ENCODE assay signal across 24 cellular contexts in genomic region chr1:154469844-154470417, GRCh38. TPM values are rescaled to one million over a fixed set of nuclear protein-coding genes. Genes with fewer than 3 reads are reported as not detected.
DNase-seq lines count a peak whose midpoint lies in the region; ATAC-seq and TF ChIP-seq lines count a peak whose summit lies in the region.
"Had no signal": no experiment of that assay in that cellular context is flagged by ENCODE, and none has a peak within 500 bp of the region (broad histone marks: within the 10 kb centered on the region; RNA-seq: fewer than 3 reads in every experiment).

No MANE protein-coding gene starts in this region.

- H3K9me3 ChIP-seq in CD4-positive, alpha-beta memory T cell (ENCODE audit: control insufficient read depth in 1 of 2, low read length in 2 of 2) = no peaks in the 10 kb centered on the region
- no peaks in the 10 kb centered on the region for H3K9me3 ChIP-seq in mucosa of descending colon
- H3K9me3 ChIP-seq: BLaER1 treated with 17β-estradiol and CSF1 and Interleukin-3, amounts not matched to agents 10 nM and 100 nM; heart right ventricle; right atrium auricular region; vagina had no signal

- peaks cover 46% of the 10 kb centered on the region for H3K4me1 ChIP-seq in CD4-positive, alpha-beta memory T cell (ENCODE audit: insufficient read depth, low read length)
- peaks cover 20% of the 10 kb centered on the region for H3K4me1 ChIP-seq in mucosa of descending colon (ENCODE audit: low read depth)
- H3K4me1 ChIP-seq: right atrium auricular region, vagina had no signal

- CTCF ChIA-PET in CD4-positive, alpha-beta memory T cell (lab: Charles Lee; ENCODE audit: partially characterized antibody) = interaction anchor here (0.8 to 8.2 kb wide), 2 partner anchors 63 to 64 kb away, joined by 4 to 106 read pairs; partner anchors contain the start of gene IL6R
- CTCF ChIA-PET in activated CD8-positive, alpha-beta T cell treated with anti-CD3 and anti-CD28 coated beads, Interleukin-2, amount 10 ng/mL, durations not matched to agents 7 days and 5 days (lab: Charles Lee) = no interaction called here

- peaks cover 43 to 54% (median 49%) of the 10 kb centered on the region in 4 donors for H3K4me1 Mint-ChIP-seq in CD4-positive, alpha-beta memory T cell
- peaks cover 52% of the 10 kb centered on the region for H3K4me1 Mint-ChIP-seq in dendritic cell treated with granulocyte-macrophage colony-stimulating factor and Interleukin-4, amounts not matched to agents 40 ng/mL and 50 ng/mL, for 4 days (ENCODE audit: low read depth)
- H3K4me1 Mint-ChIP-seq in activated CD8-positive, alpha-beta T cell treated with anti-CD3 and anti-CD28 coated beads, Interleukin-2, amount 10 ng/mL, durations not matched to agents 7 days and 5 days (ENCODE audit: low read depth) = peaks cover 18% of the 10 kb centered on the region
- peaks cover 41% of the 10 kb centered on the region for H3K4me1 Mint-ChIP-seq in nephron progenitor cell

- H3K27me3 Mint-ChIP-seq in CD4-positive, alpha-beta memory T cell = no peaks in the 10 kb centered on the region
- no peaks in the 10 kb centered on the region for H3K27me3 Mint-ChIP-seq in dendritic cell treated with granulocyte-macrophage colony-stimulating factor and Interleukin-4, amounts not matched to agents 40 ng/mL and 50 ng/mL, for 4 days
- peaks cover 11% of the 10 kb centered on the region for H3K27me3 Mint-ChIP-seq in activated CD8-positive, alpha-beta T cell treated with anti-CD3 and anti-CD28 coated beads, Interleukin-2, amount 10 ng/mL, durations not matched to agents 7 days and 5 days (ENCODE audit: low read depth)
- H3K27me3 Mint-ChIP-seq in nephron progenitor cell (ENCODE audit: low read depth, poor library complexity) = peaks cover 9% of the 10 kb centered on the region
- H3K27me3 Mint-ChIP-seq: activated CD4-positive, alpha-beta T cell treated with anti-CD3 and anti-CD28 coated beads, Interleukin-2, amount 10 ng/mL, durations not matched to agents 7 days and 5 days had no signal

- H3K27me3 ChIP-seq in CD4-positive, alpha-beta memory T cell (ENCODE audit: insufficient read depth, low read length) = no peaks in the 10 kb centered on the region
- H3K27me3 ChIP-seq: BLaER1 treated with 17β-estradiol and CSF1 and Interleukin-3, amounts not matched to agents 10 nM and 100 nM; heart right ventricle; right atrium auricular region; vagina had no signal

- H3K36me3 ChIP-seq in CD4-positive, alpha-beta memory T cell (ENCODE audit: insufficient read depth, low read length) = no peaks in the 10 kb centered on the region
- H3K36me3 ChIP-seq in mucosa of descending colon (ENCODE audit: low read depth) = no peaks in the 10 kb centered on the region

- H3K4me3 Mint-ChIP-seq in CD4-positive, alpha-beta memory T cell = no peak overlapping the region
- no peak overlapping the region for H3K4me3 Mint-ChIP-seq in dendritic cell treated with granulocyte-macrophage colony-stimulating factor and Interleukin-4, amounts not matched to agents 40 ng/mL and 50 ng/mL, for 4 days
- no peak overlapping the region for H3K4me3 Mint-ChIP-seq in activated CD8-positive, alpha-beta T cell treated with anti-CD3 and anti-CD28 coated beads, Interleukin-2, amount 10 ng/mL, durations not matched to agents 7 days and 5 days
- H3K4me3 Mint-ChIP-seq in nephron progenitor cell = no peak overlapping the region
- H3K4me3 Mint-ChIP-seq: activated CD4-positive, alpha-beta T cell treated with anti-CD3 and anti-CD28 coated beads, Interleukin-2, amount 10 ng/mL, durations not matched to agents 7 days and 5 days had no signal

- POLR2A ChIA-PET in CD4-positive, alpha-beta memory T cell (lab: Charles Lee; ENCODE audit: partially characterized antibody) = interaction anchor here (12.7 kb wide), 1 partner anchor 63 kb away, joined by 267 read pairs; the partner anchor contains the start of gene IL6R
- POLR2A ChIA-PET in activated CD8-positive, alpha-beta T cell treated with anti-CD3 and anti-CD28 coated beads, Interleukin-2, amount 10 ng/mL, durations not matched to agents 7 days and 5 days (lab: Charles Lee) = no interaction called here

- H3K36me3 Mint-ChIP-seq in CD4-positive, alpha-beta memory T cell = peaks cover 13 to 14% of the 10 kb centered on the region in 2 donors
- H3K36me3 Mint-ChIP-seq in dendritic cell treated with granulocyte-macrophage colony-stimulating factor and Interleukin-4, amounts not matched to agents 40 ng/mL and 50 ng/mL, for 4 days (ENCODE audit: low read depth) = peaks cover 45% of the 10 kb centered on the region
- no peaks in the 10 kb centered on the region for H3K36me3 Mint-ChIP-seq in activated CD8-positive, alpha-beta T cell treated with anti-CD3 and anti-CD28 coated beads, Interleukin-2, amount 10 ng/mL, durations not matched to agents 7 days and 5 days (ENCODE audit: low read depth)
- H3K36me3 Mint-ChIP-seq in nephron progenitor cell (ENCODE audit: low read depth) = no peaks in the 10 kb centered on the region

- peak overlapping the region; percentile 11 to 94 (median 68) for H3K27ac Mint-ChIP-seq in CD4-positive, alpha-beta memory T cell
- peak overlapping the region; percentile 38 for H3K27ac Mint-ChIP-seq in dendritic cell treated with granulocyte-macrophage colony-stimulating factor and Interleukin-4, amounts not matched to agents 40 ng/mL and 50 ng/mL, for 4 days
- H3K27ac Mint-ChIP-seq in activated CD8-positive, alpha-beta T cell treated with anti-CD3 and anti-CD28 coated beads, Interleukin-2, amount 10 ng/mL, durations not matched to agents 7 days and 5 days = no peak overlapping the region
- H3K27ac Mint-ChIP-seq in nephron progenitor cell = no peak overlapping the region
- H3K27ac Mint-ChIP-seq: activated CD4-positive, alpha-beta T cell treated with anti-CD3 and anti-CD28 coated beads, Interleukin-2, amount 10 ng/mL, durations not matched to agents 7 days and 5 days; activated T-helper 2 cell treated with anti-CD3 and anti-CD28 coated beads, Interferon-gamma antibody, Interleukin-2, Interleukin-4, amounts not matched to agents 10 μg/mL and 5 μg/mL and 100 μg/mL, durations not matched to agents 14 hours and 24 hours and 36 hours had no signal

- H3K4me3 ChIP-seq in CD4-positive, alpha-beta memory T cell (ENCODE audit: low read length in 2 of 2) = no peak overlapping the region
- H3K4me3 ChIP-seq in mucosa of descending colon = no peak overlapping the region
- H3K4me3 ChIP-seq: BLaER1 treated with 17β-estradiol and CSF1 and Interleukin-3, amounts not matched to agents 10 nM and 100 nM; heart right ventricle; right atrium auricular region; vagina had no signal

- DNase-seq in CD4-positive, alpha-beta memory T cell = no peak
- DNase-seq in NCI-H510A (lab: John Stamatoyannopoulos, UW) (peak; percentile 17), mucosa of descending colon (peak in 1 of 3 donors; percentile 38), nephron progenitor cell (no peak)
- DNase-seq in activated CD8-positive, alpha-beta T cell treated with anti-CD3 and anti-CD28 coated beads, Interleukin-2, amount 10 ng/mL, durations not matched to agents 7 days and 5 days = no peak
- DNase-seq in activated naive CD4-positive, alpha-beta T cell treated with anti-CD3 and anti-CD28 coated beads, Interleukin-2, amount 50 U/mL, for 16 hours = no peak
- DNase-seq: ACHN; activated CD4-positive, alpha-beta T cell treated with anti-CD3 and anti-CD28 coated beads, Interleukin-2, amount 10 ng/mL, durations not matched to agents 7 days and 5 days; dermis blood vessel endothelial cell; heart right ventricle; IMR-90; NCI-H1694; nucleus accumbens; SIG-M5; T-helper 1 cell had no signal

- H3K9me3 Mint-ChIP-seq in CD4-positive, alpha-beta memory T cell = no peaks in the 10 kb centered on the region
- no peaks in the 10 kb centered on the region for H3K9me3 Mint-ChIP-seq in dendritic cell treated with granulocyte-macrophage colony-stimulating factor and Interleukin-4, amounts not matched to agents 40 ng/mL and 50 ng/mL, for 4 days
- H3K9me3 Mint-ChIP-seq in activated CD8-positive, alpha-beta T cell treated with anti-CD3 and anti-CD28 coated beads, Interleukin-2, amount 10 ng/mL, durations not matched to agents 7 days and 5 days (ENCODE audit: insufficient read depth) = no peaks in the 10 kb centered on the region
- no peaks in the 10 kb centered on the region for H3K9me3 Mint-ChIP-seq in nephron progenitor cell
- H3K9me3 Mint-ChIP-seq: activated CD4-positive, alpha-beta T cell treated with anti-CD3 and anti-CD28 coated beads, Interleukin-2, amount 10 ng/mL, durations not matched to agents 7 days and 5 days; activated T-helper 2 cell treated with anti-CD3 and anti-CD28 coated beads, Interferon-gamma antibody, Interleukin-2, Interleukin-4, amounts not matched to agents 10 μg/mL and 5 μg/mL and 100 μg/mL, durations not matched to agents 14 hours and 24 hours and 36 hours had no signal

- ATAC-seq in mucosa of descending colon (peak; percentile 21), GM18498 (IDR thresholded peaks at IDR 0.05; ENCODE audit: unreplicated experiment) (no peak)
- no peak for ATAC-seq in activated CD8-positive, alpha-beta T cell treated with anti-CD3 and anti-CD28 coated beads, Interleukin-2, amount 10 ng/mL, durations not matched to agents 7 days and 5 days

- peak overlapping the region; percentile 23 for H3K27ac ChIP-seq in CD4-positive, alpha-beta memory T cell (ENCODE audit: low read depth, low read length)
- H3K27ac ChIP-seq: BLaER1 treated with 17β-estradiol and CSF1 and Interleukin-3, amounts not matched to agents 10 nM and 100 nM; heart right ventricle; right atrium auricular region; vagina had no signal

- TF ChIP-seq CTCF in mucosa of descending colon (IDR thresholded peaks at IDR 0.05) (no peak), nephron progenitor cell (IDR thresholded peaks at IDR 0.05) (no peak)

- intact Hi-C loops in CD4-positive, alpha-beta memory T cell (cut with micrococcal nuclease) = loop anchor here (10.0 kb wide), 1 partner anchor 285 kb away; no protein-coding TSS in a partner anchor
- intact Hi-C loops in dendritic cell treated with granulocyte-macrophage colony-stimulating factor and Interleukin-4, amounts not matched to agents 40 ng/mL and 50 ng/mL, for 4 days (cut with micrococcal nuclease) = no loop called here
- intact Hi-C loops in mucosa of descending colon (cut with DNase I, micrococcal nuclease) = loop anchor here in 1 of 2 donors (10.0 kb wide), 1 partner anchor 65 kb away; the partner anchor contains the start of gene IL6R

RNA-seq across cellular contexts. Expression of gene TDRD10, which starts 32.1 kb away (rescaled TPM):
- not detected for total RNA-seq in CD4-positive, alpha-beta memory T cell
- polyA plus RNA-seq in CD4-positive, alpha-beta memory T cell = not detected
- total RNA-seq in mucosa of descending colon = 1 to 10 TPM in 1 of 3 donors, under 1 TPM in 2; 0.65 to 2.0 (median 0.72) TPM
- not detected for total RNA-seq in activated CD8-positive, alpha-beta T cell treated with anti-CD3 and anti-CD28 coated beads, Interleukin-2, amount 10 ng/mL, durations not matched to agents 7 days and 5 days
- total RNA-seq: activated CD4-positive, alpha-beta T cell treated with anti-CD3 and anti-CD28 coated beads, Interleukin-2, amount 10 ng/mL, durations not matched to agents 7 days and 5 days; activated T-helper 2 cell treated with anti-CD3 and anti-CD28 coated beads, Interferon-gamma antibody, Interleukin-2, Interleukin-4, amounts not matched to agents 10 μg/mL and 5 μg/mL and 100 μg/mL, durations not matched to agents 14 hours and 24 hours and 36 hours; IMR-90; M059J; NCI-H460 had no signal
- polyA plus RNA-seq: IMR-90 had no signal

RNA-seq across cellular contexts. Expression of gene SHE, which starts 32.3 kb away (rescaled TPM):
- total RNA-seq in CD4-positive, alpha-beta memory T cell = not detected
- polyA plus RNA-seq in CD4-positive, alpha-beta memory T cell = not detected
- total RNA-seq in mucosa of descending colon = 1 to 10 TPM; 3.6 to 7.7 (median 6.0) TPM
- not detected for total RNA-seq in activated CD8-positive, alpha-beta T cell treated with anti-CD3 and anti-CD28 coated beads, Interleukin-2, amount 10 ng/mL, durations not matched to agents 7 days and 5 days
- total RNA-seq: activated CD4-positive, alpha-beta T cell treated with anti-CD3 and anti-CD28 coated beads, Interleukin-2, amount 10 ng/mL, durations not matched to agents 7 days and 5 days; G401; IMR-90; M059J had no signal
- polyA plus RNA-seq: IMR-90 had no signal

Comparison
In these comparisons a context has a peak if more than half of its experiments do, and no peak if none do; other contexts are left out.
1. H3K27ac Mint-ChIP-seq: peak in CD4-positive, alpha-beta memory T cell (7 of 7) and dendritic cell treated with granulocyte-macrophage colony-stimulating factor and Interleukin-4, amounts not matched to agents 40 ng/mL and 50 ng/mL, for 4 days (single experiment); none in activated CD8-positive, alpha-beta T cell treated with anti-CD3 and anti-CD28 coated beads, Interleukin-2, amount 10 ng/mL, durations not matched to agents 7 days and 5 days (single experiment) and nephron progenitor cell (single experiment).